In genomic region chr1:54499097-54500029, GRCh38 we compare ENCODE assay signal across 10 cellular contexts. TPM values are rescaled to one million over a fixed set of nuclear protein-coding genes. Genes with fewer than 3 reads are reported as not detected.
DNase-seq lines count a peak whose midpoint lies in the region; ATAC-seq and TF ChIP-seq lines count a peak whose summit lies in the region.
"Had no signal": no experiment of that assay in that cellular context is flagged by ENCODE, and none has a peak within 500 bp of the region (broad histone marks: within the 10 kb centered on the region; RNA-seq: fewer than 3 reads in every experiment).

No MANE protein-coding gene starts in this region.

- H3K9me3 ChIP-seq in colonic mucosa (no peaks in the 10 kb centered on the region), left lung (no peaks in the 10 kb centered on the region), thoracic aorta (peaks cover 4% of the 10 kb centered on the region)
- H3K9me3 ChIP-seq: HAP-1 had no signal

- ATAC-seq in left lung, result peak; percentile 86
- no peak for ATAC-seq in thoracic aorta (ENCODE audit: insufficient number of reproducible peaks, low FRiP score, low read depth)

- H3K4me3 ChIP-seq in colonic mucosa, result peak overlapping the region; percentile 38
- peak overlapping the region; percentile 16 to 21 for H3K4me3 ChIP-seq in left lung
- H3K4me3 ChIP-seq in thoracic aorta, result peak overlapping the region; percentile 74
- H3K4me3 ChIP-seq: HAP-1 had no signal

- no peaks in the 10 kb centered on the region for H3K36me3 ChIP-seq in colonic mucosa
- no peaks in the 10 kb centered on the region for H3K36me3 ChIP-seq in left lung
- H3K36me3 ChIP-seq in thoracic aorta, result no peaks in the 10 kb centered on the region
- H3K36me3 ChIP-seq: HAP-1 had no signal

- in situ Hi-C loops in ACHN (cut with HindIII; ENCODE audit: low pct_ligation_motif_present, low pct_unique_long_range_greater_than_20kb, low sequenced_read_pairs), result no loop called here

- TF ChIP-seq CTCF in GM10248 (IDR thresholded peaks at IDR 0.05; ENCODE audit: control extremely low read depth, extremely low read depth, low read depth, missing control alignments) (peak; percentile 20), colonic mucosa (IDR thresholded peaks at IDR 0.05) (peak; percentile 30), left lung (IDR thresholded peaks at IDR 0.05) (no peak), thoracic aorta (IDR thresholded peaks at IDR 0.05) (peak; percentile 59)

- DNase-seq in ACHN, result peak; percentile 40
- no peak for DNase-seq in GM10248 (ENCODE audit: extremely low spot score)
- DNase-seq in RPMI8226, result peak; percentile 63
- no peak for DNase-seq in colonic mucosa
- DNase-seq in left lung, result no peak
- no peak for DNase-seq in thoracic aorta (ENCODE audit: low spot score)
- DNase-seq in CD1c-positive myeloid dendritic cell (ENCODE audit: extremely low spot score), result no peak
- DNase-seq in SKM-1 (lab: John Stamatoyannopoulos, UW; ENCODE audit: unreplicated experiment), result no peak

- H3K27me3 ChIP-seq in colonic mucosa, result no peaks in the 10 kb centered on the region
- peaks cover 20 to 62% of the 10 kb centered on the region in 2 donors for H3K27me3 ChIP-seq in left lung
- no peaks in the 10 kb centered on the region for H3K27me3 ChIP-seq in thoracic aorta (replicated peaks; ENCODE audit: insufficient read depth)

- POLR2A ChIA-PET in GM10248 (lab: Yijun Ruan, JAX), result no interaction called here

- H3K27ac ChIP-seq in colonic mucosa (no peak overlapping the region), left lung (no peak overlapping the region), thoracic aorta (no peak overlapping the region)
- H3K27ac ChIP-seq: epithelial cell of prostate had no signal

- CTCF ChIA-PET in GM10248 (lab: Yijun Ruan, JAX), result interaction anchor here (0.8 to 1.5 kb wide), 4 partner anchors 9 to 428 kb away, joined by 3 to 6 read pairs (median 4); no protein-coding TSS in a partner anchor

- intact Hi-C loops in colonic mucosa (cut with DNase I), result loop anchor here (5.0 to 10.0 kb wide), 2 partner anchors 313 to 315 kb away; no protein-coding TSS in a partner anchor
- intact Hi-C loops in left lung (cut with DNase I), result loop anchor here in 1 of 2 donors (10.0 kb wide), 1 partner anchor 375 kb away; no protein-coding TSS in a partner anchor

- H3K4me1 ChIP-seq in colonic mucosa (no peaks in the 10 kb centered on the region), left lung (peaks cover 8% of the 10 kb centered on the region in 2 donors), thoracic aorta (ENCODE audit: control insufficient read depth in 1 of 2, low read depth in 2 of 2) (peaks cover 3 to 13% of the 10 kb centered on the region in 2 donors)

- peak overlapping the region; percentile 30 to 51 for H3K9ac ChIP-seq in colonic mucosa (ENCODE audit: low read depth in 2 of 2, low read length in 2 of 2)

RNA-seq across cellular contexts. Expression of gene ACOT11, which starts 48.7 kb away (rescaled TPM):
- total RNA-seq in colonic mucosa, result 10 to 100 TPM; 43.3 to 82.5 TPM
- total RNA-seq in left lung, result 10 to 100 TPM in 1 of 2 donors, 1 to 10 TPM in 1; 8.5 to 10.4 TPM
- total RNA-seq in thoracic aorta, result 10 to 100 TPM; 19.3 to 23.6 TPM

Comparison
In these comparisons a context has a peak if more than half of its experiments do, and no peak if none do; other contexts are left out.
1. DNase-seq: peak in ACHN (single experiment) and RPMI8226 (single experiment); none in GM10248 (single experiment), colonic mucosa (single experiment), left lung (0 of 2), thoracic aorta (single experiment), CD1c-positive myeloid dendritic cell (single experiment) and SKM-1 (single experiment).
2. CTCF ChIP-seq: peak in GM10248 (single experiment), colonic mucosa (single experiment) and thoracic aorta (single experiment); none in left lung (0 of 2).
3. H3K4me3 ChIP-seq: peak in every context shown above with its lines; median percentile 74 in thoracic aorta; 38 in colonic mucosa; 18 in left lung.